In genomic region chr13:101152184-101152583, GRCh38 we compare ENCODE assay signal across 28 cellular contexts.
DNase-seq lines count a peak whose midpoint lies in the region; ATAC-seq and TF ChIP-seq lines count a peak whose summit lies in the region.
"Had no signal": no experiment of that assay in that cellular context is flagged by ENCODE, and none has a peak within 500 bp of the region (broad histone marks: within the 10 kb centered on the region; RNA-seq: fewer than 3 reads in every experiment).

No MANE protein-coding gene starts in this region.

- H3K9me2 ChIP-seq in Karpas-422 (replicated peaks; ENCODE audit: insufficient read depth, low read length) (no peaks in the 10 kb centered on the region), neural cell (ENCODE audit: insufficient read depth, low read length) (no peaks in the 10 kb centered on the region)

- H3K27ac ChIP-seq in Karpas-422 (ENCODE audit: low read length) = peak overlapping the region; percentile 100
- peak overlapping the region; percentile 71 for H3K27ac ChIP-seq in neural cell (ENCODE audit: low read length)
- H3K27ac ChIP-seq: colonic mucosa, ovary, testis had no signal

- TF ChIP-seq RAD21 in neural cell (conservative IDR thresholded peaks at IDR 0.05) = no peak

- H3K36me3 ChIP-seq in Karpas-422 (ENCODE audit: insufficient read depth, low read length) (no peaks in the 10 kb centered on the region), neural cell (ENCODE audit: insufficient read depth, low read length) (no peaks in the 10 kb centered on the region)
- H3K36me3 ChIP-seq: BE2C, colonic mucosa, ovary had no signal

- H3K27me3 ChIP-seq in Karpas-422 (ENCODE audit: low read length) (no peaks in the 10 kb centered on the region), neural cell (ENCODE audit: insufficient read depth, low read depth, low read length) (no peaks in the 10 kb centered on the region)
- H3K27me3 ChIP-seq: colonic mucosa, ovary, testis had no signal

- peak; percentile 25 for DNase-seq in NCI-H345 (lab: John Stamatoyannopoulos, UW)
- no peak for DNase-seq in NCI-H345 treated with DMSO at 0.1 percent for 48 hours (lab: John Stamatoyannopoulos, UW; ENCODE audit: unreplicated experiment)
- peak; percentile 62 for DNase-seq in Karpas-422
- peak; percentile 29 for DNase-seq in RPMI7951 (ENCODE audit: low read depth)
- DNase-seq: activated CD4-positive, alpha-beta T cell treated with anti-CD3 and anti-CD28 coated beads, Interleukin-2, amount 50 U/mL, for 1 hour; activated CD8-positive, alpha-beta memory T cell treated with anti-CD3 and anti-CD28 coated beads, Interleukin-2, amount 10 ng/mL, durations not matched to agents 7 days and 5 days; activated naive CD4-positive, alpha-beta T cell treated with anti-CD3 and anti-CD28 coated beads, Interleukin-2, amount 10 ng/mL, durations not matched to agents 7 days and 5 days; amygdala; BE2C; colonic mucosa; effector memory CD4-positive, alpha-beta T cell; erythroblast; hippocampal formation; left ventricle myocardium superior; midbrain; natural killer cell; NCI-H146; ovary; right cardiac atrium; stimulated activated CD4-positive, alpha-beta T cell treated with anti-CD3 and anti-CD28 coated beads, Interleukin-12 subunit alpha, Interleukin-12 subunit beta, amount 100 ng/mL, for 4 hours; stimulated activated CD4-positive, alpha-beta T cell treated with anti-CD3 and anti-CD28 coated beads, Interleukin-4, amount 100 ng/mL, for 24 hours; stimulated activated naive CD4-positive, alpha-beta T cell; testis had no signal

- H3K79me2 ChIP-seq in Karpas-422 (ENCODE audit: low read length) = no peaks in the 10 kb centered on the region
- no peaks in the 10 kb centered on the region for H3K79me2 ChIP-seq in neural cell (replicated peaks; ENCODE audit: insufficient read depth, low read length)

- H3K9me3 ChIP-seq in Karpas-422 (ENCODE audit: low read length) (no peaks in the 10 kb centered on the region), neural cell (ENCODE audit: low read length) (no peaks in the 10 kb centered on the region)
- H3K9me3 ChIP-seq: BE2C, colonic mucosa, ovary, testis had no signal

- H3F3A ChIP-seq in neural cell (ENCODE audit: insufficient read depth, low read length, poor library complexity, severe bottlenecking) = no peaks in the 10 kb centered on the region

- H3K4me2 ChIP-seq in Karpas-422 (ENCODE audit: low read depth, low read length, poor library complexity, severe bottlenecking) = peak overlapping the region; percentile 77
- peak overlapping the region; percentile 23 for H3K4me2 ChIP-seq in neural cell (ENCODE audit: low read length)

- H3K9ac ChIP-seq in Karpas-422 (ENCODE audit: low read length) = peak overlapping the region; percentile 68
- H3K9ac ChIP-seq in neural cell (ENCODE audit: low read length) = no peak overlapping the region

- no peak for TF ChIP-seq CTCF in neural cell (IDR thresholded peaks at IDR 0.05; ENCODE audit: poor library complexity, severe bottlenecking)

- H3K4me1 ChIP-seq in Karpas-422 (ENCODE audit: low read length) = peaks cover 63% of the 10 kb centered on the region
- H3K4me1 ChIP-seq: BE2C, colonic mucosa, testis had no signal

- ATAC-seq in HG02973 (IDR thresholded peaks at IDR 0.05; ENCODE audit: unreplicated experiment) = no peak
- no peak for ATAC-seq in HG02610 (IDR thresholded peaks at IDR 0.05; ENCODE audit: unreplicated experiment)
- no peak for ATAC-seq in activated CD4-positive, CD25-positive, alpha-beta regulatory T cell treated with anti-CD3 and anti-CD28 coated beads, Interleukin-2, amount 50 U/mL, for 24 hours
- ATAC-seq: activated CD8-positive, alpha-beta memory T cell treated with anti-CD3 and anti-CD28 coated beads, Interleukin-2, amount 10 ng/mL, durations not matched to agents 7 days and 5 days; HCT116; left ventricle myocardium superior; natural killer cell had no signal

- H3K4me3 ChIP-seq in Karpas-422 (ENCODE audit: low read length) (peak overlapping the region; percentile 55), neural cell (ENCODE audit: low read length) (no peak overlapping the region)
- H3K4me3 ChIP-seq: colonic mucosa, ovary, testis had no signal

- H4K20me1 ChIP-seq in Karpas-422 (ENCODE audit: insufficient read depth, low read depth, low read length) = no peaks in the 10 kb centered on the region
- no peaks in the 10 kb centered on the region for H4K20me1 ChIP-seq in neural cell (ENCODE audit: insufficient read depth)

- 0 out of 2 replicates have a peak overlapping the region, but pooled peaks have one; percentile 63 for H2AFZ ChIP-seq in Karpas-422 (ENCODE audit: low read length)
- no peak overlapping the region for H2AFZ ChIP-seq in neural cell (ENCODE audit: low read depth, low read length)

- no peak for TF ChIP-seq EP300 in neural cell (conservative IDR thresholded peaks at IDR 0.05; ENCODE audit: poor library complexity, severe bottlenecking)

TF ChIP-seq in neural cell, 6 proteins besides CTCF, POLR2A, EP300 and RAD21:
- TF ChIP-seq SMC3 (conservative IDR thresholded peaks at IDR 0.05; ENCODE audit: poor library complexity) = no peak
- TF ChIP-seq MXI1 (conservative IDR thresholded peaks at IDR 0.05; ENCODE audit: poor library complexity, severe bottlenecking) = no peak
- TF ChIP-seq TAF1 (IDR thresholded peaks at IDR 0.05; ENCODE audit: low read depth) = no peak
- no peak for TF ChIP-seq EZH2 (IDR thresholded peaks at IDR 0.05; ENCODE audit: borderline replicate concordance, insufficient read depth, low read length, poor library complexity, severe bottlenecking)
- no peak for TF ChIP-seq POLR2AphosphoS5 (IDR thresholded peaks at IDR 0.05)
